8 cellular contexts compared by ENCODE assay signal in the genomic region with DNA sequence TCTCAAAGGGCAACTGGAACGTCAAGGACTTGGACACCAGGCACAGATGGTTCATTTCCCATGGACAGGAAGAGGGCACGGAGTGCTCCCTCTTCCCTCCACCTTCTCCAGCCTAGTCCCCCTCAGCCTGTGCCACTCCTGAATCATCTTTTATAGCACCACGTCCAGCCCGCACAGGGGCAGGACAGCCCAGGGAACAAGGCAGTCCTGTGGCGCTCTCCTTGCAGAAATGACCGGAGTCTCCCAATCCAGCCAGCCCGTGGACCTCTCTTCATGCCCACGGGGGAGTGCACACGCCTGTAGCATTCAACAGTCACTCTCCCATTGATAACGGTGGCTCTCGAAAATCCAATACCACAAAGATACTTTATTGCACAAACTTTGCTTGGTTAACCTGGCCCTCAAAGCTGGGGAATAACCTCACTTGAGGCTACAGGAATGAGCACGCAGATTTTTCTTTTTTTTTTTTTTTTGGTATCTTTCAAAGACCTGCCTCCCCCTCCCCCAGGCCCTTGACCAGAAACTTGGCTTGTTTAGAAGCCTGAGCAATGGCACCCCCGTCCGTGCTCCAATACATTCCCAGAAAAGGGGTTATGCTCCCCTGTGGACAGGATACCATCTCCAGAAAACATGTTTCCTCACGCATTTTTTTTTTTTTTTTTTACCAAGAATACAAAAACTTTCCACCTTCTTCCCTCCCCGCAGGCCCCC. TPM values are rescaled to one million over a fixed set of nuclear protein-coding genes. Genes with fewer than 3 reads are reported as not detected.
DNase-seq lines count a peak whose midpoint lies in the region; ATAC-seq and TF ChIP-seq lines count a peak whose summit lies in the region.

No MANE protein-coding gene starts in this region.

- H3K4me3 ChIP-seq in HUES48 (ENCODE audit: low read depth, low read length), result peak overlapping the region; percentile 92
- H3K4me3 ChIP-seq in iPS-20b (ENCODE audit: low read length), result peak overlapping the region; percentile 77
- H3K4me3 ChIP-seq in PC-3 (ENCODE audit: low read length), result no peak overlapping the region

- peaks cover 13% of the 10 kb centered on the region for H3K27me3 ChIP-seq in HUES48 (ENCODE audit: control insufficient read depth, insufficient read depth, low read length)
- peaks cover 23% of the 10 kb centered on the region for H3K27me3 ChIP-seq in iPS-20b (ENCODE audit: insufficient read depth, low read length)
- H3K27me3 ChIP-seq in PC-3 (ENCODE audit: low read length), result peaks cover 40% of the 10 kb centered on the region; the same call in 1 of the 2 replicates

- H3K9me3 ChIP-seq in HUES48 (ENCODE audit: control insufficient read depth, insufficient read depth, low read length) (no peaks in the 10 kb centered on the region), iPS-20b (ENCODE audit: insufficient read depth, low read depth, low read length) (no peaks in the 10 kb centered on the region), PC-3 (ENCODE audit: low read length) (no peaks in the 10 kb centered on the region)

- H3K27ac ChIP-seq in HUES48 (ENCODE audit: low read depth, low read length) (no peak overlapping the region), iPS-20b (ENCODE audit: low read length) (no peak overlapping the region), PC-3 (ENCODE audit: low read length) (no peak overlapping the region)

- no peaks in the 10 kb centered on the region for H3K79me2 ChIP-seq in PC-3 (ENCODE audit: low read length)

- no TSS peak for BruUV-seq in PC-3 (replicated peaks; lab: Mats Ljungman, UMichigan)

- H3K4me1 ChIP-seq in HUES48 (ENCODE audit: control insufficient read depth, insufficient read depth, low read length), result peaks cover 26% of the 10 kb centered on the region
- peaks cover 14% of the 10 kb centered on the region; the same call in 1 of the 2 replicates for H3K4me1 ChIP-seq in iPS-20b (ENCODE audit: insufficient read depth, low read length)
- H3K4me1 ChIP-seq in PC-3 (ENCODE audit: insufficient read depth, low read length), result no peaks in the 10 kb centered on the region

- no peaks in the 10 kb centered on the region for H3F3A ChIP-seq in PC-3 (ENCODE audit: low read length, unreplicated experiment)

- intact Hi-C loops in activated T-helper 2 cell treated with anti-CD3 and anti-CD28 coated beads, Interferon-gamma antibody, Interleukin-2, Interleukin-4, amounts not matched to agents 10 μg/mL and 5 μg/mL and 100 μg/mL, durations not matched to agents 14 hours and 24 hours and 36 hours (cut with micrococcal nuclease), result loop anchor here (1.0 to 10.0 kb wide), 4 partner anchors 36 to 375 kb away; a partner anchor contains a TSS
- intact Hi-C loops in PC-3 (cut with micrococcal nuclease), result no loop called here

- H3K4me3 Mint-ChIP-seq in activated T-helper 2 cell treated with anti-CD3 and anti-CD28 coated beads, Interferon-gamma antibody, Interleukin-2, Interleukin-4, amounts not matched to agents 10 μg/mL and 5 μg/mL and 100 μg/mL, durations not matched to agents 14 hours and 24 hours and 36 hours (ENCODE audit: low read depth), result peak overlapping the region; percentile 91

- H3K9me2 ChIP-seq in PC-3 (replicated peaks; ENCODE audit: low read length), result no peaks in the 10 kb centered on the region

- H3K9ac ChIP-seq in HUES48 (ENCODE audit: low read depth, low read length), result peak overlapping the region; percentile 67; the same call in 1 of the 2 replicates
- peak overlapping the region; percentile 65; the same call in 1 of the 2 replicates for H3K9ac ChIP-seq in iPS-20b (ENCODE audit: low read depth, low read length)
- H3K9ac ChIP-seq in PC-3 (ENCODE audit: low read length), result no peak overlapping the region

- CTCF ChIA-PET in PC-3 (lab: Charles Lee), result no interaction called here

- no peak overlapping the region for H3K4me2 ChIP-seq in PC-3 (ENCODE audit: low read length)

- POLR2A ChIA-PET in PC-3 (lab: Charles Lee; ENCODE audit: unreplicated experiment), result no interaction called here

- H3K36me3 Mint-ChIP-seq in activated T-helper 2 cell treated with anti-CD3 and anti-CD28 coated beads, Interferon-gamma antibody, Interleukin-2, Interleukin-4, amounts not matched to agents 10 μg/mL and 5 μg/mL and 100 μg/mL, durations not matched to agents 14 hours and 24 hours and 36 hours (ENCODE audit: low read depth), result peaks cover 67% of the 10 kb centered on the region

- H3K4me1 Mint-ChIP-seq in activated T-helper 2 cell treated with anti-CD3 and anti-CD28 coated beads, Interferon-gamma antibody, Interleukin-2, Interleukin-4, amounts not matched to agents 10 μg/mL and 5 μg/mL and 100 μg/mL, durations not matched to agents 14 hours and 24 hours and 36 hours (ENCODE audit: low read depth), result peaks cover 69% of the 10 kb centered on the region

- peaks cover 19% of the 10 kb centered on the region for H3K36me3 ChIP-seq in HUES48 (ENCODE audit: control insufficient read depth, insufficient read depth, low read length)
- H3K36me3 ChIP-seq in iPS-20b (ENCODE audit: insufficient read depth, low read depth, low read length), result peaks cover 12% of the 10 kb centered on the region
- no peaks in the 10 kb centered on the region for H3K36me3 ChIP-seq in PC-3 (ENCODE audit: low read depth, low read length)

- H3K27me3 Mint-ChIP-seq in activated T-helper 2 cell treated with anti-CD3 and anti-CD28 coated beads, Interferon-gamma antibody, Interleukin-2, Interleukin-4, amounts not matched to agents 10 μg/mL and 5 μg/mL and 100 μg/mL, durations not matched to agents 14 hours and 24 hours and 36 hours (ENCODE audit: low read depth), result no peaks in the 10 kb centered on the region

- no peaks in the 10 kb centered on the region for H3K9me3 Mint-ChIP-seq in activated T-helper 2 cell treated with anti-CD3 and anti-CD28 coated beads, Interferon-gamma antibody, Interleukin-2, Interleukin-4, amounts not matched to agents 10 μg/mL and 5 μg/mL and 100 μg/mL, durations not matched to agents 14 hours and 24 hours and 36 hours

- H2AFZ ChIP-seq in PC-3 (ENCODE audit: low read length), result no peak overlapping the region

- no peak for TF ChIP-seq CTCF in PC-3 (conservative IDR thresholded peaks at IDR 0.05; ENCODE audit: low read depth, low read length)

- peak overlapping the region; percentile 95 for H3K27ac Mint-ChIP-seq in activated T-helper 2 cell treated with anti-CD3 and anti-CD28 coated beads, Interferon-gamma antibody, Interleukin-2, Interleukin-4, amounts not matched to agents 10 μg/mL and 5 μg/mL and 100 μg/mL, durations not matched to agents 14 hours and 24 hours and 36 hours

- DNase-seq in activated T-helper 2 cell treated with anti-CD3 and anti-CD28 coated beads, Interferon-gamma antibody, Interleukin-2, Interleukin-4, amounts not matched to agents 10 μg/mL and 5 μg/mL and 100 μg/mL, durations not matched to agents 14 hours and 24 hours and 36 hours (ENCODE audit: low spot score), result no peak
- DNase-seq in stimulated activated CD8-positive, alpha-beta memory T cell treated with anti-CD3 and anti-CD28 coated beads, Interleukin-4, amount 100 ng/mL, for 48 hours, result peak; percentile 71
- DNase-seq in PC-3 (no peak), C1 segment of cervical spinal cord (lab: John Stamatoyannopoulos, UW) (no peak), NCI-H1436 treated with DMSO at 0.1 percent for 48 hours (lab: John Stamatoyannopoulos, UW) (no peak)

- ATAC-seq in HG02642 (IDR thresholded peaks at IDR 0.05; ENCODE audit: poor library complexity, unreplicated experiment) (no peak), PC-3 (no peak)

- H4K20me1 ChIP-seq in PC-3 (ENCODE audit: low read length), result no peaks in the 10 kb centered on the region

RNA-seq across cellular contexts. Expression of a gene that starts 0.7 kb away (rescaled TPM):
- total RNA-seq in activated T-helper 2 cell treated with anti-CD3 and anti-CD28 coated beads, Interferon-gamma antibody, Interleukin-2, Interleukin-4, amounts not matched to agents 10 μg/mL and 5 μg/mL and 100 μg/mL, durations not matched to agents 14 hours and 24 hours and 36 hours, result 40.0 and 40.8 TPM in 2 replicates
- not detected in 2 replicates for total RNA-seq in PC-3 (2014; rRNA removed)

Comparison
In these comparisons a context has a peak if more than half of its experiments do, and no peak if none do; other contexts are left out.
1. RNA of a gene that starts 0.7 kb away (total RNA-seq): 40.0 to 40.8 TPM in activated T-helper 2 cell treated with anti-CD3 and anti-CD28 coated beads, Interferon-gamma antibody, Interleukin-2, Interleukin-4, amounts not matched to agents 10 μg/mL and 5 μg/mL and 100 μg/mL, durations not matched to agents 14 hours and 24 hours and 36 hours; not detected in PC-3; every median in the first group is over 10 times any median in the second.